In the genomic region with DNA sequence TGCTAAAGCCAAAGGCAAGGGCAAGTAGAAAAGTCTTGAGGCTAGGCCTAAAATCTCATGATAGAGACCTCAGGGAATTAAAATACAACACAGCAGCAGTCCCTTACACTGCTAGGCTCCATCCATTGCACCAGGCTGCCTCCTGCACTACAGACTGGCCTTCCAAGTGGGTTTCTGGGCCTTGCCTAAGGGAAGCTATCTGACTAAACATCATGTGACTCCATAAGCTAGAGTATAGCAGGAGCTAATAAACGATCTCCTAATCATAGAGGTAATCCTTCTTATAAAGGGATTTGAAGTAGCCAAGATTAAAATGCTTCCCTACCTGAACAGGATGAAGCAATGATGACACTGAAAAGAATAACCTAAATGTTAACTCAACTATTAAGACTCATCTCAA, we compare ENCODE assay signal across 16 cellular contexts.
A peak's percentile ranks its signal among the peaks of the same experiment; 100 is the strongest.
DNase-seq lines count a peak whose midpoint lies in the region; ATAC-seq and TF ChIP-seq lines count a peak whose summit lies in the region.
"Had no signal": no experiment of that assay in that cellular context is flagged by ENCODE, and none has a peak within 500 bp of the region (broad histone marks: within the 10 kb centered on the region; RNA-seq: fewer than 3 reads in every experiment).

No MANE protein-coding gene starts in this region.

- H3K27me3 ChIP-seq in endodermal cell (ENCODE audit: control insufficient read depth, insufficient read depth, low read length, poor library complexity, severe bottlenecking): no peaks in the 10 kb centered on the region
- H3K27me3 ChIP-seq: BLaER1 treated with 17β-estradiol and CSF1 and Interleukin-3, amounts not matched to agents 10 nM and 100 nM had no signal

- H3K4me3 ChIP-seq in endodermal cell (ENCODE audit: low read length): no peak overlapping the region
- H3K4me3 ChIP-seq: BLaER1 treated with 17β-estradiol and CSF1 and Interleukin-3, amounts not matched to agents 10 nM and 100 nM; GM12878 had no signal

- H3K9me3 Mint-ChIP-seq in endodermal cell (no peaks in the 10 kb centered on the region), osteocyte (ENCODE audit: unreplicated experiment) (peaks cover 4% of the 10 kb centered on the region)

- DNase-seq in ELR (ENCODE audit: low read depth) (peak; percentile 13), T-helper 17 cell (no peak), endodermal cell (no peak), osteocyte (ENCODE audit: extremely low spot score, unreplicated experiment) (no peak), cerebellar nuclear complex (lab: John Stamatoyannopoulos, UW) (no peak), DMS153 treated with DMSO at 0.1 percent for 48 hours (lab: John Stamatoyannopoulos, UW; ENCODE audit: unreplicated experiment) (no peak), cardiac septum (ENCODE audit: low spot score) (no peak)
- DNase-seq: activated CD4-positive, alpha-beta T cell treated with anti-CD3 and anti-CD28 coated beads, Interleukin-2, amount 50 U/mL, for 1 hour; effector memory CD4-positive, alpha-beta T cell; NCI-H1417 treated with DMSO at 0.1 percent for 48 hours; NCI-H226; stimulated activated naive CD4-positive, alpha-beta T cell treated with Interleukin-2 at 50 U/mL for 16 hours had no signal

- H3K27me3 Mint-ChIP-seq in T-helper 17 cell (no peaks in the 10 kb centered on the region), endodermal cell (ENCODE audit: insufficient read depth) (no peaks in the 10 kb centered on the region), osteocyte (ENCODE audit: unreplicated experiment) (no peaks in the 10 kb centered on the region)

- H3K36me3 ChIP-seq in endodermal cell (ENCODE audit: control insufficient read depth, insufficient read depth, low read length): peaks cover 68% of the 10 kb centered on the region

- no peaks in the 10 kb centered on the region for H3K4me1 ChIP-seq in endodermal cell (ENCODE audit: control insufficient read depth, insufficient read depth, low read length)
- H3K4me1 ChIP-seq: BLaER1 treated with 17β-estradiol and CSF1 and Interleukin-3, amounts not matched to agents 10 nM and 100 nM had no signal

- no peak for TF ChIP-seq CTCF in endodermal cell (conservative IDR thresholded peaks at IDR 0.05)
- TF ChIP-seq CTCF in osteocyte (IDR thresholded peaks at IDR 0.05): no peak

- H3K9me3 ChIP-seq in T-helper 17 cell (ENCODE audit: control insufficient read depth, low read length, poor library complexity, severe bottlenecking) (no peaks in the 10 kb centered on the region), endodermal cell (ENCODE audit: control insufficient read depth, low read length) (no peaks in the 10 kb centered on the region)

- H3K9ac ChIP-seq in endodermal cell (ENCODE audit: extremely low read depth, low read length, poor library complexity, severe bottlenecking): no peak overlapping the region
- H3K9ac ChIP-seq: BLaER1 treated with 17β-estradiol and CSF1 and Interleukin-3, amounts not matched to agents 10 nM and 100 nM had no signal

- intact Hi-C loops in cardiac septum (cut with DNase I): no loop called here

- peaks cover 10% of the 10 kb centered on the region for H3K36me3 Mint-ChIP-seq in T-helper 17 cell (ENCODE audit: low read depth)
- peaks cover 56% of the 10 kb centered on the region for H3K36me3 Mint-ChIP-seq in endodermal cell (ENCODE audit: low read depth)
- H3K36me3 Mint-ChIP-seq in osteocyte (ENCODE audit: unreplicated experiment): peaks cover 68% of the 10 kb centered on the region

- WGBS in endodermal cell (ENCODE audit: insufficient coverage in 1 of 2, insufficient read length in 1 of 2), 2 experiments: 78% methylated on average over 1 of the region's 1 CpG; no CpG with 5 or more reads in 1 of the 2 experiments

- no peak overlapping the region for H3K4me3 Mint-ChIP-seq in T-helper 17 cell
- no peak overlapping the region for H3K4me3 Mint-ChIP-seq in endodermal cell
- H3K4me3 Mint-ChIP-seq in osteocyte (ENCODE audit: unreplicated experiment): no peak overlapping the region
- H3K4me3 Mint-ChIP-seq: activated T-helper 1 cell treated with anti-CD3 and anti-CD28 coated beads, Interleukin-12 subunit alpha, Interleukin-12 subunit beta, Interleukin-2, Interleukin-4 antibody, amounts not matched to agents 30 ng/mL and 10 ng/mL and 1 ng/mL, durations not matched to agents 14 hours and 24 hours and 36 hours had no signal

- H3K4me1 Mint-ChIP-seq in T-helper 17 cell (peaks cover 2% of the 10 kb centered on the region), endodermal cell (peaks cover 5% of the 10 kb centered on the region), osteocyte (ENCODE audit: unreplicated experiment) (peaks cover 11% of the 10 kb centered on the region)

- ATAC-seq in T-helper 17 cell: no peak
- ATAC-seq in HG03520 (IDR thresholded peaks at IDR 0.05; ENCODE audit: unreplicated experiment): no peak
- ATAC-seq: GM12878 had no signal

- H3K27ac Mint-ChIP-seq in T-helper 17 cell: peak overlapping the region; percentile 78
- peak overlapping the region; percentile 63 for H3K27ac Mint-ChIP-seq in endodermal cell
- H3K27ac Mint-ChIP-seq in osteocyte (ENCODE audit: unreplicated experiment): peak overlapping the region; percentile 75
- H3K27ac Mint-ChIP-seq: activated T-helper 1 cell treated with anti-CD3 and anti-CD28 coated beads, Interleukin-12 subunit alpha, Interleukin-12 subunit beta, Interleukin-2, Interleukin-4 antibody, amounts not matched to agents 30 ng/mL and 10 ng/mL and 1 ng/mL, durations not matched to agents 14 hours and 24 hours and 36 hours had no signal

- peak overlapping the region; percentile 64 for H3K27ac ChIP-seq in endodermal cell (ENCODE audit: low read depth, low read length)
- H3K27ac ChIP-seq: BLaER1 treated with 17β-estradiol and CSF1 and Interleukin-3, amounts not matched to agents 10 nM and 100 nM had no signal
